In the genomic region with DNA sequence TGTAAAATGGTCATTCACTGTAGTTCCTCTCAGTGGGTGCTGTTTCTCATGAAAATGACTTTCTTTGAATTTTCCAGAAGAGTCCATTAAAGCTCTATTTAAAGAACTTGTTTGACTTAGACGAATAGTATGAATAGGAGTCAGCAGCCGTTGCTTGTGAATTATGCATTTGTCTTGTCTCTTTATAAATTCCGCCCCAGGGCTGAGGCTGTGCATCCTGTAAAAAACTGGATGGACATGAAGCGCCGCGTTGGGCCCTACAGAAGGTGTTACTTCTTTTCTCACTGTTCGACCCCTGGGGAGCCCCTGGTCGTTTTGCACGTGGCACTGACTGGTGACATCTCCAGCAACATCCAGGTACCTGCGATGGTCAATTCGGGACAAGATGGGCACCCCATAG, we compare ENCODE assay signal across 19 cellular contexts.
"Had no signal": no experiment of that assay in that cellular context is flagged by ENCODE, and none has a peak within 500 bp of the region (broad histone marks: within the 10 kb centered on the region; RNA-seq: fewer than 3 reads in every experiment).

No MANE protein-coding gene starts in this region.

- H3K27ac ChIP-seq: coronary artery, lower lobe of right lung, neutrophil, suprapubic skin, thyroid gland had no signal

- ATAC-seq: esophagus mucosa; gastroesophageal sphincter; lower lobe of right lung; stimulated activated naive CD8-positive, alpha-beta T cell treated with anti-CD3 and anti-CD28 coated beads, Interleukin-15, Interleukin-2, amounts not matched to agents 100 U/mL and 50 U/mL, for 24 hours had no signal

- H3K9me3 ChIP-seq: gastroesophageal sphincter, left ventricle myocardium inferior, lower lobe of right lung, neutrophil, right atrium auricular region, suprapubic skin, thyroid gland had no signal

- H3K4me1 ChIP-seq: lower lobe of right lung, suprapubic skin, thyroid gland had no signal

- H3K27me3 ChIP-seq: gastroesophageal sphincter, neutrophil, right atrium auricular region, suprapubic skin, thyroid gland had no signal

- H3K4me3 ChIP-seq: coronary artery, gastroesophageal sphincter, left ventricle myocardium inferior, lower lobe of right lung, right atrium auricular region, smooth muscle cell, suprapubic skin, thyroid gland had no signal

- H3K9me3 Mint-ChIP-seq: immature natural killer cell, memory B cell, nephron, type B pancreatic cell had no signal

- H3K4me1 Mint-ChIP-seq: memory B cell had no signal

- H3K27me3 Mint-ChIP-seq: memory B cell, type B pancreatic cell had no signal

- H3K27ac Mint-ChIP-seq: immature natural killer cell, nephron, type B pancreatic cell had no signal

- H3K4me3 Mint-ChIP-seq: immature natural killer cell, memory B cell, nephron, type B pancreatic cell had no signal

- H3K4me2 ChIP-seq: smooth muscle cell had no signal

- DNase-seq: effector CD4-positive, alpha-beta T cell; immature natural killer cell; left ventricle myocardium inferior; lower lobe of right lung; midbrain; posterior cingulate gyrus; stimulated activated CD4-positive, alpha-beta T cell treated with anti-CD3 and anti-CD28 coated beads, Interleukin-2, amount 100 ng/mL, for 48 hours; stimulated activated naive CD8-positive, alpha-beta T cell treated with anti-CD3 and anti-CD28 coated beads, Interleukin-15, Interleukin-2, amounts not matched to agents 100 U/mL and 50 U/mL, for 24 hours; thyroid gland had no signal
